ENCODE assay signal across 1 cellular context in the genomic region with DNA sequence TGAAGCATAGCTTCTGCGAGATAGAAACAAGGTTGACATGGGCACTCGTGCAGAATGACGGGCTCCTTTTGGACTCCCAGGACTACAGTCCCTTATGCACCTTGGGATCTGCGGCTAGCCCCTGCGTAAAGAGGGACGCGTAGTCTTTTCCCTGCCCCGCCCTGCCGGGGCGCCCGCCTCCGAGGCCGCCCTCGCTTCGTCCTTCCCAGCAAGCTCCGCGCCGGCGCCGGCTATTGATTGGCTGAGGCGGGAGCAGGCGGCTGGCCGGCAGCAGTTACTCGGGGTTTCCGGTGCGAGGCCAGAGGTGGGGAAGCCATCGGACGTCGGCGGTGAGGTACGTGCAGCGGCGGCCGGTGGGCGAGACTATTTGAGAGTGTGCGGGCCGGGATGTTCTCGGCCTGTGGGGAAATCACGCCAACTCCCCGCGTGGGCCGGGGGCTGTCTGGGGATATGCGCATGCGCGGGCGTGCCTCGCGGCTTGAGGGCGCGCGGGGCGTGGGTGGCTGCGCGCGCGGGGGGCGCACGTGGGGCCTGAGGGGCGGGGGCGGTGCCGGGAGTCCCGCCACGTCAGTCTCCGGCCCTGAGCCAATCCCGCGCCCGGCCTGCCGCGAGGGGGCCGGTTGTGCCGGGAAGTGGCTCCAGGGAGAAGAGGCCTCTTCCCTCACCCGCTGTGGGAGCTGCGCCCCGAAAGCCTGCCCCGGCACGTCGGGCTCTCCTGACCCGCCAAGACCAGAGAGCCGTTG.
TF ChIP-seq lines count a peak whose summit lies in the region.

TSS of gene TXLNA (plus strand) at position 233 of the 743 bp plus-strand sequence. CDS start 671 bp downstream, outside the sequence.

TF ChIP-seq in HepG2, 621 proteins besides CTCF, POLR2A, EP300 and RAD21 (continued from another document and continues in another):
- TF ChIP-seq GPBP1L1 (CRISPR knock-in tag; IDR thresholded peaks at IDR 0.05) (no peak), MXD4 (CRISPR knock-in tag; IDR thresholded peaks at IDR 0.05) (peak; percentile 67; the same call in 1 of the 2 replicates), U2AF2 (IDR thresholded peaks at IDR 0.05; ENCODE audit: low read depth, low read length) (no peak), TOE1 (CRISPR knock-in tag; IDR thresholded peaks at IDR 0.05) (0 out of 2 replicates have a peak, but pooled peaks have one; percentile 21), LCORL (IDR thresholded peaks at IDR 0.05) (no peak), LCORL (CRISPR knock-in tag; IDR thresholded peaks at IDR 0.05) (peak; percentile 76; the same call in 1 of the 2 replicates), ZNF143 (CRISPR knock-in tag; IDR thresholded peaks at IDR 0.05) (peak; percentile 90), ZBTB10 (CRISPR knock-in tag; IDR thresholded peaks at IDR 0.05; ENCODE audit: borderline replicate concordance) (peak; percentile 38), GZF1 (CRISPR knock-in tag; IDR thresholded peaks at IDR 0.05) (peak; percentile 50; the same call in 1 of the 2 replicates), KLF12 (CRISPR knock-in tag; IDR thresholded peaks at IDR 0.05; ENCODE audit: borderline replicate concordance) (peak; percentile 53), SATB2 (CRISPR knock-in tag; IDR thresholded peaks at IDR 0.05) (0 out of 2 replicates have a peak, but pooled peaks have one; percentile 56), ZSCAN21 (CRISPR knock-in tag; IDR thresholded peaks at IDR 0.05; ENCODE audit: borderline replicate concordance) (peak; percentile 91), NR1H2 (CRISPR knock-in tag; IDR thresholded peaks at IDR 0.05; ENCODE audit: borderline replicate concordance, low read depth) (no peak), SMAD1 (CRISPR knock-in tag; IDR thresholded peaks at IDR 0.05; ENCODE audit: borderline replicate concordance, low read depth) (no peak; the same call in 1 of the 2 replicates), ZNF674 (CRISPR knock-in tag; IDR thresholded peaks at IDR 0.05; ENCODE audit: low read depth) (peak; percentile 91; the same call in 1 of the 2 replicates), TGIF2 (CRISPR knock-in tag; IDR thresholded peaks at IDR 0.05) (no peak; the same call in 1 of the 2 replicates), AGO2 (optimal IDR thresholded peaks at IDR 0.05; ENCODE audit: low read depth, low read length) (peak; percentile 70), ZNF737 (CRISPR knock-in tag; IDR thresholded peaks at IDR 0.05; ENCODE audit: borderline replicate concordance) (peak; percentile 91; the same call in 1 of the 2 replicates), ZSCAN31 (CRISPR knock-in tag; IDR thresholded peaks at IDR 0.05; ENCODE audit: low read depth) (peak; percentile 95), TSC22D2 (CRISPR knock-in tag; IDR thresholded peaks at IDR 0.05; ENCODE audit: borderline replicate concordance) (peak; percentile 21; the same call in 1 of the 2 replicates), SMARCC2 (IDR thresholded peaks at IDR 0.05) (no peak), ZBTB20 (CRISPR knock-in tag; IDR thresholded peaks at IDR 0.05; ENCODE audit: borderline replicate concordance, low read depth) (peak; percentile 51; the same call in 1 of the 2 replicates), MBNL3 (CRISPR knock-in tag; conservative IDR thresholded peaks at IDR 0.05) (no peak), MLLT10 (CRISPR knock-in tag; IDR thresholded peaks at IDR 0.05) (no peak), FOXO1 (CRISPR knock-in tag; IDR thresholded peaks at IDR 0.05) (0 out of 2 replicates have a peak, but pooled peaks have one; percentile 28), ZNF761 (CRISPR knock-in tag; conservative IDR thresholded peaks at IDR 0.05) (no peak), RELA (CRISPR knock-in tag; IDR thresholded peaks at IDR 0.05) (0 out of 2 replicates have a peak, but pooled peaks have one; percentile 12), ZNF251 (CRISPR knock-in tag; IDR thresholded peaks at IDR 0.05) (no peak), PAWR (CRISPR knock-in tag; IDR thresholded peaks at IDR 0.05; ENCODE audit: borderline replicate concordance) (no peak), FOXK2 (IDR thresholded peaks at IDR 0.05) (no peak), ADNP (CRISPR knock-in tag; IDR thresholded peaks at IDR 0.05) (no peak), ZNF552 (CRISPR knock-in tag; IDR thresholded peaks at IDR 0.05; ENCODE audit: borderline replicate concordance) (peak; percentile 94), HMGA1 (CRISPR knock-in tag; conservative IDR thresholded peaks at IDR 0.05) (no peak), ZSCAN12 (CRISPR knock-in tag; IDR thresholded peaks at IDR 0.05) (peak; percentile 45; the same call in 1 of the 2 replicates), ZNF230 (CRISPR knock-in tag; IDR thresholded peaks at IDR 0.05) (no peak; the same call in 1 of the 2 replicates), YY1 (IDR thresholded peaks at IDR 0.05; ENCODE audit: insufficient read depth, insufficient replicate concordance, low read depth, low read length) (peak; percentile 69), KDM3A (CRISPR knock-in tag; IDR thresholded peaks at IDR 0.05; ENCODE audit: low read depth) (0 out of 2 replicates have a peak, but pooled peaks have one; percentile 41), ZSCAN22 (CRISPR knock-in tag; IDR thresholded peaks at IDR 0.05) (peak; percentile 23; the same call in 1 of the 2 replicates), ZNF281 (CRISPR knock-in tag; IDR thresholded peaks at IDR 0.05; ENCODE audit: borderline replicate concordance) (no peak), ZNF232 (CRISPR knock-in tag; IDR thresholded peaks at IDR 0.05; ENCODE audit: borderline replicate concordance) (peak; percentile 81), CENPT (CRISPR knock-in tag; IDR thresholded peaks at IDR 0.05; ENCODE audit: low read depth) (peak; percentile 58; the same call in 1 of the 2 replicates), ELF3 (CRISPR knock-in tag; IDR thresholded peaks at IDR 0.05) (peak; percentile 67), SIX1 (CRISPR knock-in tag; IDR thresholded peaks at IDR 0.05; ENCODE audit: borderline replicate concordance) (no peak; the same call in 1 of the 2 replicates), PPARG (CRISPR knock-in tag; conservative IDR thresholded peaks at IDR 0.05) (peak; percentile 56; the same call in 1 of the 2 replicates), PHF8 (CRISPR knock-in tag; IDR thresholded peaks at IDR 0.05) (peak; percentile 82), KMT2A (CRISPR knock-in tag; IDR thresholded peaks at IDR 0.05) (peak; percentile 53; the same call in 1 of the 2 replicates)
- TF ChIP-seq, protein P1, sequence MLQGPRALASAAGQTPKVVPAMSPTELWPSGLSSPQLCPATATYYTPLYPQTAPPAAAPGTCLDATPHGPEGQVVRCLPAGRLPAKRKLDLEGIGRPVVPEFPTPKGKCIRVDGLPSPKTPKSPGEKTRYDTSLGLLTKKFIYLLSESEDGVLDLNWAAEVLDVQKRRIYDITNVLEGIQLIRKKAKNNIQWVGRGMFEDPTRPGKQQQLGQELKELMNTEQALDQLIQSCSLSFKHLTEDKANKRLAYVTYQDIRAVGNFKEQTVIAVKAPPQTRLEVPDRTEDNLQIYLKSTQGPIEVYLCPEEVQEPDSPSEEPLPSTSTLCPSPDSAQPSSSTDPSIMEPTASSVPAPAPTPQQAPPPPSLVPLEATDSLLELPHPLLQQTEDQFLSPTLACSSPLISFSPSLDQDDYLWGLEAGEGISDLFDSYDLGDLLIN (CRISPR knock-in tag; IDR thresholded peaks at IDR 0.05; ENCODE audit: borderline replicate concordance) = peak; percentile 68; the same call in 1 of the 2 replicates
- TF ChIP-seq, protein P2, sequence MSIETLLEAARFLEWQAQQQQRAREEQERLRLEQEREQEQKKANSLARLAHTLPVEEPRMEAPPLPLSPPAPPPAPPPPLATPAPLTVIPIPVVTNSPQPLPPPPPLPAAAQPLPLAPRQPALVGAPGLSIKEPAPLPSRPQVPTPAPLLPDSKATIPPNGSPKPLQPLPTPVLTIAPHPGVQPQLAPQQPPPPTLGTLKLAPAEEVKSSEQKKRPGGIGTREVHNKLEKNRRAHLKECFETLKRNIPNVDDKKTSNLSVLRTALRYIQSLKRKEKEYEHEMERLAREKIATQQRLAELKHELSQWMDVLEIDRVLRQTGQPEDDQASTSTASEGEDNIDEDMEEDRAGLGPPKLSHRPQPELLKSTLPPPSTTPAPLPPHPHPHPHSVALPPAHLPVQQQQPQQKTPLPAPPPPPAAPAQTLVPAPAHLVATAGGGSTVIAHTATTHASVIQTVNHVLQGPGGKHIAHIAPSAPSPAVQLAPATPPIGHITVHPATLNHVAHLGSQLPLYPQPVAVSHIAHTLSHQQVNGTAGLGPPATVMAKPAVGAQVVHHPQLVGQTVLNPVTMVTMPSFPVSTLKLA (IDR thresholded peaks at IDR 0.05) = no peak
- TF ChIP-seq, protein P3, sequence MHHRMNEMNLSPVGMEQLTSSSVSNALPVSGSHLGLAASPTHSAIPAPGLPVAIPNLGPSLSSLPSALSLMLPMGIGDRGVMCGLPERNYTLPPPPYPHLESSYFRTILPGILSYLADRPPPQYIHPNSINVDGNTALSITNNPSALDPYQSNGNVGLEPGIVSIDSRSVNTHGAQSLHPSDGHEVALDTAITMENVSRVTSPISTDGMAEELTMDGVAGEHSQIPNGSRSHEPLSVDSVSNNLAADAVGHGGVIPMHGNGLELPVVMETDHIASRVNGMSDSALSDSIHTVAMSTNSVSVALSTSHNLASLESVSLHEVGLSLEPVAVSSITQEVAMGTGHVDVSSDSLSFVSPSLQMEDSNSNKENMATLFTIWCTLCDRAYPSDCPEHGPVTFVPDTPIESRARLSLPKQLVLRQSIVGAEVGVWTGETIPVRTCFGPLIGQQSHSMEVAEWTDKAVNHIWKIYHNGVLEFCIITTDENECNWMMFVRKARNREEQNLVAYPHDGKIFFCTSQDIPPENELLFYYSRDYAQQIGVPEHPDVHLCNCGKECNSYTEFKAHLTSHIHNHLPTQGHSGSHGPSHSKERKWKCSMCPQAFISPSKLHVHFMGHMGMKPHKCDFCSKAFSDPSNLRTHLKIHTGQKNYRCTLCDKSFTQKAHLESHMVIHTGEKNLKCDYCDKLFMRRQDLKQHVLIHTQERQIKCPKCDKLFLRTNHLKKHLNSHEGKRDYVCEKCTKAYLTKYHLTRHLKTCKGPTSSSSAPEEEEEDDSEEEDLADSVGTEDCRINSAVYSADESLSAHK (CRISPR knock-in tag; IDR thresholded peaks at IDR 0.05; ENCODE audit: borderline replicate concordance) = no peak
- TF ChIP-seq, protein P4, sequence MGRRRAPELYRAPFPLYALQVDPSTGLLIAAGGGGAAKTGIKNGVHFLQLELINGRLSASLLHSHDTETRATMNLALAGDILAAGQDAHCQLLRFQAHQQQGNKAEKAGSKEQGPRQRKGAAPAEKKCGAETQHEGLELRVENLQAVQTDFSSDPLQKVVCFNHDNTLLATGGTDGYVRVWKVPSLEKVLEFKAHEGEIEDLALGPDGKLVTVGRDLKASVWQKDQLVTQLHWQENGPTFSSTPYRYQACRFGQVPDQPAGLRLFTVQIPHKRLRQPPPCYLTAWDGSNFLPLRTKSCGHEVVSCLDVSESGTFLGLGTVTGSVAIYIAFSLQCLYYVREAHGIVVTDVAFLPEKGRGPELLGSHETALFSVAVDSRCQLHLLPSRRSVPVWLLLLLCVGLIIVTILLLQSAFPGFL (CRISPR knock-in tag; IDR thresholded peaks at IDR 0.05) = no peak
